In the genomic region with DNA sequence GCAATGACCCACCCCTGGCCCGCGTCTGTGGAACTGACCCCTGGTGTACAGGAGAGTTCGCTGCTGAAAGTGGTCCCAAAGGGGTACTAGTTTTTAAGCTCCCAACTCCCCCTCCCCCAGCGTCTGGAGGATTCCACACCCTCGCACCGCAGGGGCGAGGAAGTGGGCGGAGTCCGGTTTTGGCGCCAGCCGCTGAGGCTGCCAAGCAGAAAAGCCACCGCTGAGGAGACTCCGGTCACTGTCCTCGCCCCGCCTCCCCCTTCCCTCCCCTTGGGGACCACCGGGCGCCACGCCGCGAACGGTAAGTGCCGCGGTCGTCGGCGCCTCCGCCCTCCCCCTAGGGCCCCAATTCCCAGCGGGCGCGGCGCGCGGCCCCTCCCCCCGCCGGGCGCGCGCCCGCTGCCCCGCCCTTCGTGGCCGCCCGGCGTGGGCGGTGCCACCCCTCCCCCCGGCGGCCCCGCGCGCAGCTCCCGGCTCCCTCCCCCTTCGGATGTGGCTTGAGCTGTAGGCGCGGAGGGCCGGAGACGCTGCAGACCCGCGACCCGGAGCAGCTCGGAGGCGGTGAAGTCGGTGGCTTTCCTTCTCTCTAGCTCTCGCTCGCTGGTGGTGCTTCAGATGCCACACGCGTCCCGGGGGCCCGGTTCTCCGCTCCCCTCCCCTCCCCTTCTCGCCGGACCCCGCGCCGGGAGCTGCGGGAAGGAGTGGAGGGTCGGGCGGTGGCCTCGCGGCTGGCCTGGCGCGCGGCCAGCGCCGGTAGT, we compare ENCODE assay signal across 8 cellular contexts. TPM values are rescaled to one million over a fixed set of nuclear protein-coding genes. Genes with fewer than 3 reads are reported as not detected.
DNase-seq lines count a peak whose midpoint lies in the region; ATAC-seq and TF ChIP-seq lines count a peak whose summit lies in the region.

A gene (plus strand): TSS at position 485 of the 758 bp plus-strand sequence. CDS start 1,254 bp downstream, outside the sequence.

- peak; percentile 48 for ATAC-seq in HG03354 (IDR thresholded peaks at IDR 0.05; ENCODE audit: poor library complexity, severe bottlenecking, unreplicated experiment)

- peak; percentile 88 for TF ChIP-seq POLR2A in GM19099 (IDR thresholded peaks at IDR 0.05; ENCODE audit: extremely low read depth, insufficient read length, low read depth)

- H3K4me1 Mint-ChIP-seq in chondrocyte (ENCODE audit: low read depth), result peaks cover 48% of the 10 kb centered on the region

- peak within 1 kb of the TSS; percentile 100 for H3K4me3 ChIP-seq in kidney epithelial cell (ENCODE audit: low read depth, low read length)

- peak within 1 kb of the TSS; percentile 100 for H3K27ac Mint-ChIP-seq in chondrocyte (ENCODE audit: unreplicated experiment)

- H3K27me3 Mint-ChIP-seq in chondrocyte (ENCODE audit: low read depth), result no peaks in the 10 kb centered on the region

- H3K36me3 ChIP-seq in kidney epithelial cell (ENCODE audit: control insufficient read depth, insufficient read depth, low read length), result peaks cover 2% of the 10 kb centered on the region

- H3K27me3 ChIP-seq in kidney epithelial cell (ENCODE audit: control insufficient read depth, insufficient read depth, low read length), result no peaks in the 10 kb centered on the region

- TF ChIP-seq CTCF in chondrocyte (IDR thresholded peaks at IDR 0.05), result no peak
- no peak for TF ChIP-seq CTCF in kidney epithelial cell (IDR thresholded peaks at IDR 0.05; ENCODE audit: insufficient read depth, low read length, poor library complexity, severe bottlenecking)

- H3K4me3 Mint-ChIP-seq in chondrocyte (ENCODE audit: unreplicated experiment), result peak within 1 kb of the TSS; percentile 99

- peak; percentile 95 for DNase-seq in AG20443 (ENCODE audit: low spot score)
- DNase-seq in NCI-H510A (lab: John Stamatoyannopoulos, UW), result peak; percentile 88
- peak; percentile 76 for DNase-seq in activated CD4-positive, alpha-beta T cell treated with anti-CD3 and anti-CD28 coated beads for 1 hour
- DNase-seq in chondrocyte (ENCODE audit: low spot score), result peak; percentile 96
- DNase-seq in kidney epithelial cell (ENCODE audit: low read depth), result no peak
- peak; percentile 87 to 90 for DNase-seq in stimulated activated CD4-positive, alpha-beta T cell treated with anti-CD3 and anti-CD28 coated beads, Interleukin-15, amount 100 ng/mL, for 48 hours (ENCODE audit: low read depth in 2 of 2)

- H3K36me3 Mint-ChIP-seq in chondrocyte (ENCODE audit: low read depth), result peaks cover 34% of the 10 kb centered on the region

- H3K9me3 Mint-ChIP-seq in chondrocyte (ENCODE audit: low read depth), result no peaks in the 10 kb centered on the region

RNA-seq across cellular contexts. Expression of the gene that starts here (rescaled TPM):
- 98.7 to 132 TPM (median 102 TPM) in 3 replicates for total RNA-seq in chondrocyte
- total RNA-seq in kidney epithelial cell, result 104 and 107 TPM in 2 replicates
